ENCODE assay signal across 1 cellular context in genomic region chr5:9513825-9514224, GRCh38.
TF ChIP-seq lines count a peak whose summit lies in the region.

No MANE protein-coding gene starts in this region.

TF ChIP-seq in SK-N-SH treated with all-trans-retinoic acid at 6 μM for 48 hours, 23 proteins besides CTCF, POLR2A, EP300 and RAD21 (continued from another document):
- no peak for TF ChIP-seq CREB5 (CRISPR knock-in tag; IDR thresholded peaks at IDR 0.05; ENCODE audit: low read depth)
- no peak for TF ChIP-seq ZFP3 (CRISPR knock-in tag; IDR thresholded peaks at IDR 0.05)
- no peak for TF ChIP-seq ZNF70 (CRISPR knock-in tag; IDR thresholded peaks at IDR 0.05)
- no peak for TF ChIP-seq CSDC2 (CRISPR knock-in tag; IDR thresholded peaks at IDR 0.05)
- no peak for TF ChIP-seq ZNF8 (CRISPR knock-in tag; IDR thresholded peaks at IDR 0.05)
- TF ChIP-seq TSHZ2 (CRISPR knock-in tag; IDR thresholded peaks at IDR 0.05), result no peak
- no peak for TF ChIP-seq ZNF565 (CRISPR knock-in tag; conservative IDR thresholded peaks at IDR 0.05; ENCODE audit: low read depth)
- TF ChIP-seq SNAI2 (CRISPR knock-in tag; IDR thresholded peaks at IDR 0.05), result no peak
- no peak for TF ChIP-seq ESRRG (CRISPR knock-in tag; IDR thresholded peaks at IDR 0.05)
- TF ChIP-seq POU6F1 (CRISPR knock-in tag; IDR thresholded peaks at IDR 0.05; ENCODE audit: borderline replicate concordance, low read depth), result no peak
- no peak for TF ChIP-seq CSRNP3 (CRISPR knock-in tag; IDR thresholded peaks at IDR 0.05)
- no peak for TF ChIP-seq TCF4 (CRISPR knock-in tag; IDR thresholded peaks at IDR 0.05; ENCODE audit: borderline replicate concordance)
- TF ChIP-seq PATZ1 (CRISPR knock-in tag; IDR thresholded peaks at IDR 0.05; ENCODE audit: borderline replicate concordance), result no peak
- TF ChIP-seq ZC3H10 (CRISPR knock-in tag; IDR thresholded peaks at IDR 0.05), result no peak
